Comparison of ENCODE assay signal across 22 cellular contexts in genomic region chr1:2320760-2321159, GRCh38.
DNase-seq lines count a peak whose midpoint lies in the region; ATAC-seq and TF ChIP-seq lines count a peak whose summit lies in the region.
"Had no signal": no experiment of that assay in that cellular context is flagged by ENCODE, and none has a peak within 500 bp of the region (broad histone marks: within the 10 kb centered on the region; RNA-seq: fewer than 3 reads in every experiment).

No MANE protein-coding gene starts in this region.

- CTCF ChIA-PET in MCF 10A (lab: Yijun Ruan, JAX), result no interaction called here

- BruUV-seq in MCF 10A (replicated peaks; lab: Mats Ljungman, UMichigan), result no TSS peak

- H3K9me3 ChIP-seq in breast epithelium (no peaks in the 10 kb centered on the region), uterus (no peaks in the 10 kb centered on the region)
- H3K9me3 ChIP-seq: Caco-2 had no signal

- H3K36me3 ChIP-seq in breast epithelium, result no peaks in the 10 kb centered on the region
- no peaks in the 10 kb centered on the region for H3K36me3 ChIP-seq in uterus
- H3K36me3 ChIP-seq: neural progenitor cell had no signal

- H3K27me3 Mint-ChIP-seq in MCF 10A (ENCODE audit: insufficient read depth, unreplicated experiment), result peaks cover 13% of the 10 kb centered on the region
- peaks cover 0 to 10% (median 4%) of the 10 kb centered on the region in 5 donors for H3K27me3 Mint-ChIP-seq in naive thymus-derived CD8-positive, alpha-beta T cell
- H3K27me3 Mint-ChIP-seq: activated CD4-positive, alpha-beta T cell treated with anti-CD3 and anti-CD28 coated beads, Interleukin-2, amount 10 ng/mL, durations not matched to agents 24 days and 14 days had no signal

- TF ChIP-seq POLR2A in breast epithelium (IDR thresholded peaks at IDR 0.05), result no peak
- TF ChIP-seq POLR2A in uterus (IDR thresholded peaks at IDR 0.05), result no peak

- H3K27ac Mint-ChIP-seq in MCF 10A (ENCODE audit: low read depth, unreplicated experiment), result no peak overlapping the region
- H3K27ac Mint-ChIP-seq in naive thymus-derived CD8-positive, alpha-beta T cell, result peak overlapping the region in 1 of 10 donors; percentile 21
- H3K27ac Mint-ChIP-seq: activated CD4-positive, alpha-beta T cell treated with anti-CD3 and anti-CD28 coated beads, Interleukin-2, amount 10 ng/mL, durations not matched to agents 24 days and 14 days; memory B cell; stimulated activated effector memory CD8-positive, alpha-beta T cell treated with anti-CD3 and anti-CD28 coated beads, Interleukin-12 subunit alpha, Interleukin-12 subunit beta, amount 100 ng/mL, for 72 hours had no signal

- peak overlapping the region in 1 of 3 donors; percentile 22 for H3K4me3 ChIP-seq in breast epithelium
- H3K4me3 ChIP-seq in uterus, result no peak overlapping the region
- H3K4me3 ChIP-seq: neural progenitor cell had no signal

- DNase-seq in breast epithelium (ENCODE audit: low spot score in 2 of 2) (no peak), MCF 10A (ENCODE audit: unreplicated experiment) (no peak), kidney tubule cell (ENCODE audit: low spot score) (peak; percentile 52), renal cortical epithelial cell (ENCODE audit: low read depth) (peak; percentile 44), uterus (no peak), superior temporal gyrus (ENCODE audit: extremely low spot score) (no peak)
- no peak for DNase-seq in naive thymus-derived CD8-positive, alpha-beta T cell
- DNase-seq: 8988T; activated CD4-positive, alpha-beta T cell treated with anti-CD3 and anti-CD28 coated beads, Interleukin-2, amount 10 ng/mL, durations not matched to agents 24 days and 14 days; activated gamma-delta T cell treated with Interleukin-2 at 50 U/mL for 16 hours; amygdala; Caco-2; hippocampal formation; islet precursor cell; NCI-H2107; NCI-H510A treated with DMSO at 0.1 percent for 48 hours; Right ventricle myocardium superior; T-helper 1 cell had no signal

- TF ChIP-seq CTCF in breast epithelium (IDR thresholded peaks at IDR 0.05) (no peak), MCF 10A (IDR thresholded peaks at IDR 0.05; ENCODE audit: unreplicated experiment) (no peak), uterus (IDR thresholded peaks at IDR 0.05) (no peak)

- H3K27me3 ChIP-seq in breast epithelium (no peaks in the 10 kb centered on the region), uterus (no peaks in the 10 kb centered on the region)

- H3K27ac ChIP-seq in breast epithelium (peak overlapping the region; percentile 94 to 97), uterus (peak overlapping the region; percentile 86 to 93)
- H3K27ac ChIP-seq: neural progenitor cell had no signal

- POLR2A ChIA-PET in MCF 10A (lab: Yijun Ruan, JAX), result no interaction called here
- POLR2A ChIA-PET in naive thymus-derived CD8-positive, alpha-beta T cell (lab: Charles Lee), result interaction anchor here (0.5 to 6.3 kb wide), 2 partner anchors 92 to 301 kb away, joined by 3 to 60 read pairs; partner anchors contain the start of gene SKI

- H3K4me3 Mint-ChIP-seq in MCF 10A (ENCODE audit: unreplicated experiment), result no peak overlapping the region
- no peak overlapping the region for H3K4me3 Mint-ChIP-seq in naive thymus-derived CD8-positive, alpha-beta T cell
- H3K4me3 Mint-ChIP-seq: activated CD4-positive, alpha-beta T cell treated with anti-CD3 and anti-CD28 coated beads, Interleukin-2, amount 10 ng/mL, durations not matched to agents 24 days and 14 days; memory B cell; stimulated activated effector memory CD8-positive, alpha-beta T cell treated with anti-CD3 and anti-CD28 coated beads, Interleukin-12 subunit alpha, Interleukin-12 subunit beta, amount 100 ng/mL, for 72 hours had no signal

- ATAC-seq in naive thymus-derived CD8-positive, alpha-beta T cell, result no peak
- no peak for ATAC-seq in GM21723 (IDR thresholded peaks at IDR 0.05; ENCODE audit: unreplicated experiment)
- ATAC-seq: stimulated activated effector memory CD8-positive, alpha-beta T cell treated with anti-CD3 and anti-CD28 coated beads, Interleukin-12 subunit alpha, Interleukin-12 subunit beta, amount 100 ng/mL, for 72 hours had no signal

- peaks cover 8% of the 10 kb centered on the region for H3K9me3 Mint-ChIP-seq in MCF 10A (ENCODE audit: unreplicated experiment)
- H3K9me3 Mint-ChIP-seq in naive thymus-derived CD8-positive, alpha-beta T cell, result no peaks in the 10 kb centered on the region
- H3K9me3 Mint-ChIP-seq: activated CD4-positive, alpha-beta T cell treated with anti-CD3 and anti-CD28 coated beads, Interleukin-2, amount 10 ng/mL, durations not matched to agents 24 days and 14 days had no signal

- H3K36me3 Mint-ChIP-seq in MCF 10A (ENCODE audit: insufficient read depth, unreplicated experiment), result no peaks in the 10 kb centered on the region
- H3K36me3 Mint-ChIP-seq in naive thymus-derived CD8-positive, alpha-beta T cell, result no peaks in the 10 kb centered on the region
- H3K36me3 Mint-ChIP-seq: neural progenitor cell had no signal

- H3K4me1 Mint-ChIP-seq in MCF 10A (ENCODE audit: insufficient read depth, unreplicated experiment), result no peaks in the 10 kb centered on the region
- H3K4me1 Mint-ChIP-seq in naive thymus-derived CD8-positive, alpha-beta T cell, result peaks cover 6 to 29% (median 17%) of the 10 kb centered on the region in 4 donors
- H3K4me1 Mint-ChIP-seq: activated CD4-positive, alpha-beta T cell treated with anti-CD3 and anti-CD28 coated beads, Interleukin-2, amount 10 ng/mL, durations not matched to agents 24 days and 14 days had no signal

- intact Hi-C loops in breast epithelium (cut with DNase I; ENCODE audit: low total_unique reads), result no loop called here
- intact Hi-C loops in MCF 10A (cut with micrococcal nuclease), result no loop called here
- intact Hi-C loops in uterus (cut with DNase I; ENCODE audit: low total_unique reads), result no loop called here

- H3K4me1 ChIP-seq in breast epithelium (peaks cover 11 to 16% of the 10 kb centered on the region in 2 donors), uterus (peaks cover 7 to 25% of the 10 kb centered on the region in 2 donors)
- H3K4me1 ChIP-seq: Caco-2 had no signal

Comparison
In these comparisons a context has a peak if more than half of its experiments do, and no peak if none do; other contexts are left out.
1. DNase-seq: peak in kidney tubule cell (single experiment) and renal cortical epithelial cell (single experiment); none in breast epithelium (0 of 2), MCF 10A (single experiment), uterus (0 of 2), superior temporal gyrus (single experiment) and naive thymus-derived CD8-positive, alpha-beta T cell (0 of 10).